In genomic region chr10:34981834-34982233, GRCh38 we compare ENCODE assay signal across 2 cellular contexts.
A peak's percentile ranks its signal among the peaks of the same experiment; 100 is the strongest.
TF ChIP-seq lines count a peak whose summit lies in the region.

No MANE protein-coding gene starts in this region.

TF ChIP-seq in HepG2, 621 proteins besides CTCF, POLR2A, EP300 and RAD21 (continued from another document):
- TF ChIP-seq MAFK (conservative IDR thresholded peaks at IDR 0.05 in 1 of 2, IDR thresholded peaks at IDR 0.05 in 1 of 2; ENCODE audit: low read length in 2 of 2) = peak; percentile 5 to 54; a peak in 2 of 4 replicates

TF ChIP-seq in K562, 482 proteins besides CTCF, POLR2A, EP300 and RAD21 (continued from another document):
- no peak for TF ChIP-seq CBX2 (IDR thresholded peaks at IDR 0.05; ENCODE audit: insufficient read depth, low read length, poor library complexity, severe bottlenecking)
- TF ChIP-seq BACH1 (tag; IDR thresholded peaks at IDR 0.05) = no peak
- TF ChIP-seq ZNF655 (CRISPR knock-in tag; IDR thresholded peaks at IDR 0.05) = no peak
- no peak for TF ChIP-seq NFXL1 (CRISPR knock-in tag; IDR thresholded peaks at IDR 0.05)
- 0 out of 2 replicates have a peak, but pooled peaks have one; percentile 23 for TF ChIP-seq MAFK (IDR thresholded peaks at IDR 0.05; ENCODE audit: low read length)
- TF ChIP-seq, protein P1, sequence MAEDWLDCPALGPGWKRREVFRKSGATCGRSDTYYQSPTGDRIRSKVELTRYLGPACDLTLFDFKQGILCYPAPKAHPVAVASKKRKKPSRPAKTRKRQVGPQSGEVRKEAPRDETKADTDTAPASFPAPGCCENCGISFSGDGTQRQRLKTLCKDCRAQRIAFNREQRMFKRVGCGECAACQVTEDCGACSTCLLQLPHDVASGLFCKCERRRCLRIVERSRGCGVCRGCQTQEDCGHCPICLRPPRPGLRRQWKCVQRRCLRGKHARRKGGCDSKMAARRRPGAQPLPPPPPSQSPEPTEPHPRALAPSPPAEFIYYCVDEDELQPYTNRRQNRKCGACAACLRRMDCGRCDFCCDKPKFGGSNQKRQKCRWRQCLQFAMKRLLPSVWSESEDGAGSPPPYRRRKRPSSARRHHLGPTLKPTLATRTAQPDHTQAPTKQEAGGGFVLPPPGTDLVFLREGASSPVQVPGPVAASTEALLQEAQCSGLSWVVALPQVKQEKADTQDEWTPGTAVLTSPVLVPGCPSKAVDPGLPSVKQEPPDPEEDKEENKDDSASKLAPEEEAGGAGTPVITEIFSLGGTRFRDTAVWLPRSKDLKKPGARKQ (CRISPR knock-in tag; IDR thresholded peaks at IDR 0.05) = no peak
- TF ChIP-seq, protein P2, sequence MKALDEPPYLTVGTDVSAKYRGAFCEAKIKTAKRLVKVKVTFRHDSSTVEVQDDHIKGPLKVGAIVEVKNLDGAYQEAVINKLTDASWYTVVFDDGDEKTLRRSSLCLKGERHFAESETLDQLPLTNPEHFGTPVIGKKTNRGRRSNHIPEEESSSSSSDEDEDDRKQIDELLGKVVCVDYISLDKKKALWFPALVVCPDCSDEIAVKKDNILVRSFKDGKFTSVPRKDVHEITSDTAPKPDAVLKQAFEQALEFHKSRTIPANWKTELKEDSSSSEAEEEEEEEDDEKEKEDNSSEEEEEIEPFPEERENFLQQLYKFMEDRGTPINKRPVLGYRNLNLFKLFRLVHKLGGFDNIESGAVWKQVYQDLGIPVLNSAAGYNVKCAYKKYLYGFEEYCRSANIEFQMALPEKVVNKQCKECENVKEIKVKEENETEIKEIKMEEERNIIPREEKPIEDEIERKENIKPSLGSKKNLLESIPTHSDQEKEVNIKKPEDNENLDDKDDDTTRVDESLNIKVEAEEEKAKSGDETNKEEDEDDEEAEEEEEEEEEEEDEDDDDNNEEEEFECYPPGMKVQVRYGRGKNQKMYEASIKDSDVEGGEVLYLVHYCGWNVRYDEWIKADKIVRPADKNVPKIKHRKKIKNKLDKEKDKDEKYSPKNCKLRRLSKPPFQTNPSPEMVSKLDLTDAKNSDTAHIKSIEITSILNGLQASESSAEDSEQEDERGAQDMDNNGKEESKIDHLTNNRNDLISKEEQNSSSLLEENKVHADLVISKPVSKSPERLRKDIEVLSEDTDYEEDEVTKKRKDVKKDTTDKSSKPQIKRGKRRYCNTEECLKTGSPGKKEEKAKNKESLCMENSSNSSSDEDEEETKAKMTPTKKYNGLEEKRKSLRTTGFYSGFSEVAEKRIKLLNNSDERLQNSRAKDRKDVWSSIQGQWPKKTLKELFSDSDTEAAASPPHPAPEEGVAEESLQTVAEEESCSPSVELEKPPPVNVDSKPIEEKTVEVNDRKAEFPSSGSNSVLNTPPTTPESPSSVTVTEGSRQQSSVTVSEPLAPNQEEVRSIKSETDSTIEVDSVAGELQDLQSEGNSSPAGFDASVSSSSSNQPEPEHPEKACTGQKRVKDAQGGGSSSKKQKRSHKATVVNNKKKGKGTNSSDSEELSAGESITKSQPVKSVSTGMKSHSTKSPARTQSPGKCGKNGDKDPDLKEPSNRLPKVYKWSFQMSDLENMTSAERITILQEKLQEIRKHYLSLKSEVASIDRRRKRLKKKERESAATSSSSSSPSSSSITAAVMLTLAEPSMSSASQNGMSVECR (CRISPR knock-in tag; IDR thresholded peaks at IDR 0.05) = no peak
- no peak for TF ChIP-seq POLR3A (IDR thresholded peaks at IDR 0.05; ENCODE audit: borderline replicate concordance, extremely low read depth, insufficient read depth, insufficient read length)
- TF ChIP-seq ZC3H4 (CRISPR knock-in tag; IDR thresholded peaks at IDR 0.05; ENCODE audit: borderline replicate concordance) = no peak
- TF ChIP-seq GABPA (tag; conservative IDR thresholded peaks at IDR 0.05; ENCODE audit: low read depth) = no peak
- peak; percentile 41 for TF ChIP-seq C11orf30 (IDR thresholded peaks at IDR 0.05; ENCODE audit: low read depth)
- TF ChIP-seq ZNF695 (CRISPR knock-in tag; IDR thresholded peaks at IDR 0.05) = no peak
- peak; percentile 73 for TF ChIP-seq ZNF316 (IDR thresholded peaks at IDR 0.05)
- TF ChIP-seq NFE2L1 (tag; IDR thresholded peaks at IDR 0.05; ENCODE audit: borderline replicate concordance, low read depth) = peak; percentile 52; the same call in 1 of the 2 replicates
- TF ChIP-seq ZNF699 (CRISPR knock-in tag; IDR thresholded peaks at IDR 0.05; ENCODE audit: insufficient replicate concordance) = no peak
- TF ChIP-seq CBFA2T3 (IDR thresholded peaks at IDR 0.05) = no peak
- no peak for TF ChIP-seq ZSCAN29 (IDR thresholded peaks at IDR 0.05)
- TF ChIP-seq ZNF184 (CRISPR knock-in tag; IDR thresholded peaks at IDR 0.05) = no peak
- TF ChIP-seq, protein P3, sequence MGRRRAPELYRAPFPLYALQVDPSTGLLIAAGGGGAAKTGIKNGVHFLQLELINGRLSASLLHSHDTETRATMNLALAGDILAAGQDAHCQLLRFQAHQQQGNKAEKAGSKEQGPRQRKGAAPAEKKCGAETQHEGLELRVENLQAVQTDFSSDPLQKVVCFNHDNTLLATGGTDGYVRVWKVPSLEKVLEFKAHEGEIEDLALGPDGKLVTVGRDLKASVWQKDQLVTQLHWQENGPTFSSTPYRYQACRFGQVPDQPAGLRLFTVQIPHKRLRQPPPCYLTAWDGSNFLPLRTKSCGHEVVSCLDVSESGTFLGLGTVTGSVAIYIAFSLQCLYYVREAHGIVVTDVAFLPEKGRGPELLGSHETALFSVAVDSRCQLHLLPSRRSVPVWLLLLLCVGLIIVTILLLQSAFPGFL (CRISPR knock-in tag; IDR thresholded peaks at IDR 0.05) = no peak
- no peak for TF ChIP-seq MCM2 (IDR thresholded peaks at IDR 0.05; ENCODE audit: low read depth)
- TF ChIP-seq BRF2 (IDR thresholded peaks at IDR 0.05; ENCODE audit: borderline replicate concordance, insufficient read depth, insufficient read length) = no peak
- TF ChIP-seq MAFG (tag; conservative IDR thresholded peaks at IDR 0.05) = peak; percentile 56
- TF ChIP-seq E2F8 (IDR thresholded peaks at IDR 0.05; ENCODE audit: low read depth, partially characterized antibody) = no peak
- TF ChIP-seq CLOCK (CRISPR knock-in tag; IDR thresholded peaks at IDR 0.05; ENCODE audit: borderline replicate concordance) = no peak
- no peak for TF ChIP-seq ZNF79 (CRISPR knock-in tag; IDR thresholded peaks at IDR 0.05; ENCODE audit: low read depth)
- no peak for TF ChIP-seq ZNF133 (CRISPR knock-in tag; IDR thresholded peaks at IDR 0.05)
- TF ChIP-seq MAFF (IDR thresholded peaks at IDR 0.05; ENCODE audit: low read length) = peak; percentile 64
- TF ChIP-seq MYC (IDR thresholded peaks at IDR 0.05; ENCODE audit: low read depth, low read length) = no peak
- no peak for TF ChIP-seq MYC (CRISPR knock-in tag; IDR thresholded peaks at IDR 0.05; ENCODE audit: borderline replicate concordance, low read depth)
- no peak for TF ChIP-seq HDAC6 (IDR thresholded peaks at IDR 0.05; ENCODE audit: low read depth, low read length)
- no peak for TF ChIP-seq ZNF175 (CRISPR knock-in tag; IDR thresholded peaks at IDR 0.05; ENCODE audit: low read depth)
- TF ChIP-seq KDM4B (IDR thresholded peaks at IDR 0.05; ENCODE audit: borderline replicate concordance in 2 of 2, low read depth in 1 of 2) = no peak
- TF ChIP-seq TRIM24 (IDR thresholded peaks at IDR 0.05) = no peak
- TF ChIP-seq TOE1 (IDR thresholded peaks at IDR 0.05; ENCODE audit: borderline replicate concordance) = no peak
- TF ChIP-seq TOE1 (CRISPR knock-in tag; IDR thresholded peaks at IDR 0.05; ENCODE audit: borderline replicate concordance, low read depth) = no peak
- TF ChIP-seq POLR2AphosphoS5 (IDR thresholded peaks at IDR 0.05; ENCODE audit: control insufficient read depth, insufficient read depth, low read depth, low read length) = no peak
- TF ChIP-seq TAF1 (IDR thresholded peaks at IDR 0.05; ENCODE audit: control insufficient read depth, extremely low read depth, insufficient read depth, low read length, severe bottlenecking) = no peak
- no peak for TF ChIP-seq SNRNP70 (optimal IDR thresholded peaks at IDR 0.05; ENCODE audit: low read depth, low read length)
- TF ChIP-seq ZNF3 (CRISPR knock-in tag; IDR thresholded peaks at IDR 0.05) = no peak
- no peak for TF ChIP-seq HOXB6 (CRISPR knock-in tag; IDR thresholded peaks at IDR 0.05; ENCODE audit: borderline replicate concordance)
- TF ChIP-seq DDX20 (tag; IDR thresholded peaks at IDR 0.05; ENCODE audit: low read depth) = no peak
- TF ChIP-seq RFX1 (IDR thresholded peaks at IDR 0.05) = no peak
- no peak for TF ChIP-seq ZNF780A (CRISPR knock-in tag; IDR thresholded peaks at IDR 0.05)
- TF ChIP-seq HIVEP1 (CRISPR knock-in tag; IDR thresholded peaks at IDR 0.05) = no peak
- TF ChIP-seq CCNT2 (IDR thresholded peaks at IDR 0.05; ENCODE audit: borderline replicate concordance, extremely low read depth, insufficient read length, low read depth, low read length) = no peak
- no peak for TF ChIP-seq CBFA2T2 (conservative IDR thresholded peaks at IDR 0.05)
- TF ChIP-seq SMARCA4 (IDR thresholded peaks at IDR 0.05) = no peak
- TF ChIP-seq GATAD2B (IDR thresholded peaks at IDR 0.05; ENCODE audit: borderline replicate concordance) = no peak
